ENCODE assay signal across 9 cellular contexts in the genomic region with DNA sequence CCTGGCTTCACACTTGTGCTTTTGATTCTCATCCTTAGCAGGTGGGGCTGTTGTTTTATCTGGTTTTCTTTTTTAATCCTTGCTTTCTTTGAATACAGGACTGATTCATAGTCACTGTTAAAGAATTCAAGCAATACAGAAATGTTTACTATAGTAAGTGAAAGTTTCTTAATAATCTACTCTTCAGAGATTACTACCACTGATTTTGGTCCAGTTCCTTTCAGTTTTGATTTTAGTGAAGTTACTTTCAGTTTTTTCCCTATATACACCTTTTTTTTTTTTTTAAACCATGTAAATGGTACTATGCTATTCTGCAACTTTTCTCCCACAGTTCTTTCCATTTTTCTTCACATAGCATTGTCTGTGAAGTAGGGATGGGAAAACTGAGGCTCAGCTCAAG. TPM values are rescaled to one million over a fixed set of nuclear protein-coding genes. Genes with fewer than 3 reads are reported as not detected.
A peak's percentile ranks its signal among the peaks of the same experiment; 100 is the strongest.
DNase-seq lines count a peak whose midpoint lies in the region; ATAC-seq and TF ChIP-seq lines count a peak whose summit lies in the region.
"Had no signal": no experiment of that assay in that cellular context is flagged by ENCODE, and none has a peak within 500 bp of the region (broad histone marks: within the 10 kb centered on the region; RNA-seq: fewer than 3 reads in every experiment).

No MANE protein-coding gene starts in this region.

- no peaks in the 10 kb centered on the region for H3K9me3 Mint-ChIP-seq in stimulated activated naive CD8-positive, alpha-beta T cell treated with anti-CD3 and anti-CD28 coated beads, Interleukin-15, amount 100 ng/mL, for 72 hours

- peak overlapping the region in 1 of 2 experiments; percentile 72; a peak in 2 of 4 replicates for H3K27ac ChIP-seq in SK-N-SH (ENCODE audit: low read depth in 2 of 2, low read length in 1 of 2)
- peak overlapping the region; percentile 69 for H3K27ac ChIP-seq in SU-DHL-6 (ENCODE audit: low read depth, low read length)
- H3K27ac ChIP-seq: 22Rv1 had no signal

- TF ChIP-seq RAD21 in SK-N-SH (IDR thresholded peaks at IDR 0.05; ENCODE audit: low read length): no peak

- H3K4me1 ChIP-seq in SK-N-SH (ENCODE audit: control insufficient read depth in 1 of 2, insufficient read depth in 2 of 2, low read depth in 1 of 2, low read length in 1 of 2): peaks cover 50 to 59% of the 10 kb centered on the region in 2 experiments

- POLR2A ChIA-PET in SK-N-SH (lab: Yijun Ruan, JAX): no interaction called here

- H3K9me3 ChIP-seq in SK-N-SH (no peaks in the 10 kb centered on the region), SU-DHL-6 (ENCODE audit: insufficient read depth, low read length) (no peaks in the 10 kb centered on the region)

- H3K9me2 ChIP-seq in SK-N-SH: no peaks in the 10 kb centered on the region
- no peaks in the 10 kb centered on the region for H3K9me2 ChIP-seq in SU-DHL-6 (replicated peaks; ENCODE audit: insufficient read depth, low read length)

- TF ChIP-seq CTCF in SK-N-SH (IDR thresholded peaks at IDR 0.05) (no peak), SU-DHL-6 (IDR thresholded peaks at IDR 0.05; ENCODE audit: insufficient read depth, low read length, poor library complexity, severe bottlenecking) (no peak), fibroblast of pulmonary artery (IDR thresholded peaks at IDR 0.05; ENCODE audit: low read length, missing control alignments) (no peak)

- H3K36me3 ChIP-seq in SK-N-SH (replicated peaks in 1 of 2; ENCODE audit: control insufficient read depth in 1 of 2, insufficient read depth in 2 of 2, low read length in 1 of 2): peaks cover 0 to 2% of the 10 kb centered on the region in 2 experiments
- no peaks in the 10 kb centered on the region for H3K36me3 ChIP-seq in SU-DHL-6 (ENCODE audit: low read length)

- no peaks in the 10 kb centered on the region for H3K27me3 Mint-ChIP-seq in stimulated activated naive CD8-positive, alpha-beta T cell treated with anti-CD3 and anti-CD28 coated beads, Interleukin-15, amount 100 ng/mL, for 72 hours

- no peak for TF ChIP-seq EP300 in SK-N-SH (IDR thresholded peaks at IDR 0.05; ENCODE audit: borderline replicate concordance in 1 of 2, low read depth in 1 of 2, low read length in 1 of 2)

- H3K4me3 ChIP-seq in SK-N-SH (ENCODE audit: low read depth in 2 of 2, low read length in 1 of 2) (peak overlapping the region in 1 of 2 experiments; percentile 33; a peak in 1 of 4 replicates), SU-DHL-6 (ENCODE audit: insufficient read depth, low read length, poor library complexity, severe bottlenecking) (no peak overlapping the region), fibroblast of pulmonary artery (replicated peaks; ENCODE audit: low read depth, low read length) (no peak overlapping the region)

- no peak overlapping the region for H2AFZ ChIP-seq in SK-N-SH (ENCODE audit: low read depth)
- no peak overlapping the region for H2AFZ ChIP-seq in SU-DHL-6 (ENCODE audit: low read depth, low read length, severe bottlenecking)

- H3K4me3 Mint-ChIP-seq in stimulated activated naive CD8-positive, alpha-beta T cell treated with anti-CD3 and anti-CD28 coated beads, Interleukin-15, amount 100 ng/mL, for 72 hours: peak overlapping the region; percentile 75 to 89

- ATAC-seq in SK-N-SH treated with all-trans-retinoic acid at 6 μM for 48 hours (no peak), HG03439 (IDR thresholded peaks at IDR 0.05; ENCODE audit: unreplicated experiment) (no peak), HG02588 (IDR thresholded peaks at IDR 0.05; ENCODE audit: unreplicated experiment) (no peak)
- ATAC-seq in stimulated activated naive CD8-positive, alpha-beta T cell treated with anti-CD3 and anti-CD28 coated beads, Interleukin-15, amount 100 ng/mL, for 72 hours: peak; percentile 42

- no peak for DNase-seq in SK-N-SH
- DNase-seq in fibroblast of pulmonary artery (ENCODE audit: low read depth): peak; percentile 36
- DNase-seq in stimulated activated naive CD8-positive, alpha-beta T cell treated with anti-CD3 and anti-CD28 coated beads, Interleukin-15, amount 100 ng/mL, for 72 hours: no peak
- no peak for DNase-seq in amniotic stem cell (lab: John Stamatoyannopoulos, UW)

- CTCF ChIA-PET in SK-N-SH (lab: Yijun Ruan, JAX): interaction anchor here (1.7 kb wide), 1 partner anchor 32 kb away, joined by 11 read pairs; no protein-coding TSS in a partner anchor

- H3K79me2 ChIP-seq in SK-N-SH (ENCODE audit: insufficient read depth) (peaks cover 97% of the 10 kb centered on the region), SU-DHL-6 (ENCODE audit: insufficient read depth, low read length) (peaks cover 95% of the 10 kb centered on the region)

- H3K9ac ChIP-seq in SK-N-SH: peak overlapping the region; percentile 16; the same call in 1 of the 2 replicates
- H3K9ac ChIP-seq in SU-DHL-6 (ENCODE audit: low read length): 0 out of 2 replicates have a peak overlapping the region, but pooled peaks have one; percentile 40

- H3F3A ChIP-seq in SK-N-SH (replicated peaks; ENCODE audit: insufficient read depth): peaks cover 21% of the 10 kb centered on the region
- peaks cover 13% of the 10 kb centered on the region; the same call in 1 of the 2 replicates for H3F3A ChIP-seq in SU-DHL-6 (ENCODE audit: insufficient read depth)

- peaks cover 87% of the 10 kb centered on the region for H3K4me1 Mint-ChIP-seq in stimulated activated naive CD8-positive, alpha-beta T cell treated with anti-CD3 and anti-CD28 coated beads, Interleukin-15, amount 100 ng/mL, for 72 hours

- peak overlapping the region; percentile 72 for H3K4me2 ChIP-seq in SK-N-SH
- peak overlapping the region; percentile 45 for H3K4me2 ChIP-seq in SU-DHL-6 (ENCODE audit: low read depth, low read length, poor library complexity, severe bottlenecking)

- H4K20me1 ChIP-seq in SK-N-SH (ENCODE audit: insufficient read depth) (peaks cover 37% of the 10 kb centered on the region), SU-DHL-6 (ENCODE audit: low read depth, low read length) (peaks cover 4% of the 10 kb centered on the region; the same call in 1 of the 2 replicates)

- H3K27me3 ChIP-seq in SK-N-SH (ENCODE audit: insufficient read depth): no peaks in the 10 kb centered on the region
- H3K27me3 ChIP-seq in SU-DHL-6 (ENCODE audit: low read length): no peaks in the 10 kb centered on the region

- peak overlapping the region; percentile 90 to 98 for H3K27ac Mint-ChIP-seq in stimulated activated naive CD8-positive, alpha-beta T cell treated with anti-CD3 and anti-CD28 coated beads, Interleukin-15, amount 100 ng/mL, for 72 hours

TF ChIP-seq in SK-N-SH, 30 proteins besides CTCF, POLR2A, EP300 and RAD21:
- TF ChIP-seq NRF1 (IDR thresholded peaks at IDR 0.05; ENCODE audit: low read depth, low read length) (no peak), FOSL2 (IDR thresholded peaks at IDR 0.05; ENCODE audit: borderline replicate concordance, low read depth) (no peak), YY1 (IDR thresholded peaks at IDR 0.05; ENCODE audit: low read depth) (no peak), GATA2 (CRISPR knock-in tag; IDR thresholded peaks at IDR 0.05) (no peak), POLR2AphosphoS5 (IDR thresholded peaks at IDR 0.05; ENCODE audit: low read depth, low read length) (no peak)
TF ChIP-seq in SK-N-SH: peak in this region for 0.

TF ChIP-seq in SK-N-SH treated with all-trans-retinoic acid at 6 μM for 48 hours, 23 proteins besides CTCF, POLR2A, EP300 and RAD21 (continues in another document):
- no peak for TF ChIP-seq TCF4 (CRISPR knock-in tag; IDR thresholded peaks at IDR 0.05; ENCODE audit: borderline replicate concordance)
- no peak for TF ChIP-seq PATZ1 (CRISPR knock-in tag; IDR thresholded peaks at IDR 0.05; ENCODE audit: borderline replicate concordance)
- TF ChIP-seq, protein P1, sequence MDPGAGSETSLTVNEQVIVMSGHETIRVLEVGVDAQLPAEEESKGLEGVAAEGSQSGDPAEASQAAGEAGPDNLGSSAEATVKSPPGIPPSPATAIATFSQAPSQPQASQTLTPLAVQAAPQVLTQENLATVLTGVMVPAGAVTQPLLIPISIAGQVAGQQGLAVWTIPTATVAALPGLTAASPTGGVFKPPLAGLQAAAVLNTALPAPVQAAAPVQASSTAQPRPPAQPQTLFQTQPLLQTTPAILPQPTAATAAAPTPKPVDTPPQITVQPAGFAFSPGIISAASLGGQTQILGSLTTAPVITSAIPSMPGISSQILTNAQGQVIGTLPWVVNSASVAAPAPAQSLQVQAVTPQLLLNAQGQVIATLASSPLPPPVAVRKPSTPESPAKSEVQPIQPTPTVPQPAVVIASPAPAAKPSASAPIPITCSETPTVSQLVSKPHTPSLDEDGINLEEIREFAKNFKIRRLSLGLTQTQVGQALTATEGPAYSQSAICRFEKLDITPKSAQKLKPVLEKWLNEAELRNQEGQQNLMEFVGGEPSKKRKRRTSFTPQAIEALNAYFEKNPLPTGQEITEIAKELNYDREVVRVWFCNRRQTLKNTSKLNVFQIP (CRISPR knock-in tag; IDR thresholded peaks at IDR 0.05; ENCODE audit: borderline replicate concordance, low read depth): no peak
- TF ChIP-seq PPARA (CRISPR knock-in tag; IDR thresholded peaks at IDR 0.05; ENCODE audit: borderline replicate concordance): no peak
- TF ChIP-seq ZC3H10 (CRISPR knock-in tag; IDR thresholded peaks at IDR 0.05): no peak

RNA-seq across cellular contexts. Expression of gene GATAD2A, which starts 53.6 kb away (rescaled TPM):
- polyA plus RNA-seq in SK-N-SH (2012; rRNA removed): 28.0 and 36.6 TPM in 2 replicates
- polyA plus RNA-seq in SK-N-SH (2012; cell fraction: cytosol; rRNA removed): 37.5 and 38.1 TPM in 2 replicates
- polyA plus RNA-seq in SK-N-SH (2012; cell fraction: nucleus; rRNA removed): 22.9 and 35.5 TPM in 2 replicates

RNA-seq across cellular contexts. Expression of gene TSSK6, which starts 56.2 kb away (rescaled TPM):
- 2.3 and 3.1 TPM in 2 replicates for polyA plus RNA-seq in SK-N-SH (2012; rRNA removed)
- 0.98 and 1.6 TPM in 2 replicates for polyA plus RNA-seq in SK-N-SH (2012; cell fraction: cytosol; rRNA removed)
- 3.3 and 4.1 TPM in 2 replicates for polyA plus RNA-seq in SK-N-SH (2012; cell fraction: nucleus; rRNA removed)

RNA-seq across cellular contexts. Expression of gene NDUFA13, which starts 56.9 kb away (rescaled TPM):
- polyA plus RNA-seq in SK-N-SH (2012; rRNA removed): 1,643 and 1,828 TPM in 2 replicates
- polyA plus RNA-seq in SK-N-SH (2012; cell fraction: cytosol; rRNA removed): 1,527 and 1,826 TPM in 2 replicates
- polyA plus RNA-seq in SK-N-SH (2012; cell fraction: nucleus; rRNA removed): 640 and 822 TPM in 2 replicates
